ENCODE assay signal across 36 cellular contexts in the genomic region with DNA sequence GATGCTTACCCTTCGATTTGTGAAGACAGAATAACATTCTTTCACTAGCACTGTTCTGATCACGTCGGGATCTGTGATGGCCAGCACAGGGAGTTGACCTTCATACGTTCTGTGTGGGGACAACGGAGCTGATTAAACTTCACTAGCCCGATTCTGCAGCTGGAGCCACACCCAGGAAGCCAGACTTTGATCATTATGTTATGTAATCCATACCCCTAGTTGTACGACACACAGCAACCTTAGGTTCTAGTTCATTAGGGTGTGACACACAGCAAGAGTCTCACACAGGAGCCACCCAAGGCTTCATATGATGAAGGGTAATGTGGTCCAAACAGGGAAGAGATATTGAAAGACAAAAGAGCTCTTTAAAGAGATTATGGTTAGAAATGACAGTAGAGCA. TPM values are rescaled to one million over a fixed set of nuclear protein-coding genes. Genes with fewer than 3 reads are reported as not detected.
"Had no signal": no experiment of that assay in that cellular context is flagged by ENCODE, and none has a peak within 500 bp of the region (broad histone marks: within the 10 kb centered on the region; RNA-seq: fewer than 3 reads in every experiment).

No MANE protein-coding gene starts in this region.

- H3K27me3 Mint-ChIP-seq: activated B cell treated with CpG ODN at 0.5 μM for 24 hours; activated CD4-positive, alpha-beta memory T cell treated with anti-CD3 and anti-CD28 coated beads, Interleukin-2, amount 10 ng/mL, durations not matched to agents 7 days and 5 days; activated naive CD8-positive, alpha-beta T cell treated with anti-CD3 and anti-CD28 coated beads, Interleukin-2, amount 10 ng/mL, durations not matched to agents 7 days and 5 days; activated T-helper 17 cell treated with anti-CD3 and anti-CD28 coated beads, Interleukin-2, amount 50 U/mL, for 72 hours; T-cell had no signal

- H3K4me1 Mint-ChIP-seq: activated B cell treated with CpG ODN at 0.5 μM for 24 hours had no signal

- H3K4me1 ChIP-seq: breast epithelium, SJCRH30 had no signal

- FAIRE-seq: astrocyte had no signal

- H3K4me3 ChIP-seq: adrenal gland, body of pancreas, breast epithelium, SJCRH30, SK-N-MC had no signal

- H3K27ac Mint-ChIP-seq: activated B cell treated with CpG ODN at 0.5 μM for 24 hours; activated CD4-positive, alpha-beta memory T cell treated with anti-CD3 and anti-CD28 coated beads, Interleukin-2, amount 10 ng/mL, durations not matched to agents 7 days and 5 days; activated naive CD8-positive, alpha-beta T cell treated with anti-CD3 and anti-CD28 coated beads, Interleukin-2, amount 10 ng/mL, durations not matched to agents 7 days and 5 days; activated T-cell treated with anti-CD3 and anti-CD28 coated beads, Interleukin-2, amount 50 U/mL, for 72 hours; activated T-helper 17 cell treated with anti-CD3 and anti-CD28 coated beads, Interleukin-2, amount 50 U/mL, for 72 hours; T-cell had no signal

- H3K36me3 ChIP-seq: breast epithelium, SJCRH30 had no signal

- H3K27me3 ChIP-seq: adrenal gland, body of pancreas, breast epithelium, SJCRH30 had no signal

- DNase-seq: activated B cell treated with CpG ODN at 0.5 μM for 24 hours; activated CD4-positive, alpha-beta memory T cell treated with anti-CD3 and anti-CD28 coated beads, Interleukin-2, amount 10 ng/mL, durations not matched to agents 7 days and 5 days; activated CD4-positive, alpha-beta T cell treated with anti-CD3 and anti-CD28 coated beads for 4 hours; activated CD4-positive, CD25-positive, alpha-beta regulatory T cell treated with anti-CD3 and anti-CD28 coated beads, Interleukin-2, amount 50 U/mL, for 72 hours; activated CD8-positive, alpha-beta memory T cell treated with anti-CD3 and anti-CD28 coated beads for 24 hours; activated effector memory CD4-positive, alpha-beta T cell treated with anti-CD3 and anti-CD28 coated beads, Interleukin-2, amount 50 U/mL, for 16 hours; activated naive CD4-positive, alpha-beta T cell; activated naive CD4-positive, alpha-beta T cell treated with anti-CD3 and anti-CD28 coated beads, Interleukin-2, amount 50 U/mL, for 16 hours; activated naive CD8-positive, alpha-beta T cell treated with anti-CD3 and anti-CD28 coated beads, Interleukin-2, amount 10 ng/mL, durations not matched to agents 7 days and 5 days; activated T-cell treated with anti-CD3 and anti-CD28 coated beads, Interleukin-2, amount 50 U/mL, for 1 hour; activated T-cell treated with anti-CD3 and anti-CD28 coated beads, Interleukin-2, amount 50 U/mL, for 72 hours; adrenal gland; body of pancreas; MM.1S; NCI-H1092 treated with DMSO at 0.1 percent for 48 hours; NCI-H1417; NCI-H146; NCI-H187; NCI-H2081; NCI-H2171 treated with DMSO at 0.1 percent for 48 hours; NCI-H2227 treated with DMSO at 0.1 percent for 48 hours; NCI-H446; NCI-H510A treated with DMSO at 0.1 percent for 48 hours; SHP77; SJCRH30; T-cell; T-helper 2 cell; T-helper 9 cell had no signal

- H3K9me3 ChIP-seq: adrenal gland, body of pancreas, breast epithelium, SJCRH30 had no signal

- H3K27ac ChIP-seq: adrenal gland, body of pancreas, breast epithelium, KMS-11, SJCRH30, SK-N-MC, VCaP had no signal

- H3K4me3 Mint-ChIP-seq: activated B cell treated with CpG ODN at 0.5 μM for 24 hours; activated CD4-positive, alpha-beta memory T cell treated with anti-CD3 and anti-CD28 coated beads, Interleukin-2, amount 10 ng/mL, durations not matched to agents 7 days and 5 days; activated naive CD8-positive, alpha-beta T cell treated with anti-CD3 and anti-CD28 coated beads, Interleukin-2, amount 10 ng/mL, durations not matched to agents 7 days and 5 days; activated T-cell treated with anti-CD3 and anti-CD28 coated beads, Interleukin-2, amount 50 U/mL, for 72 hours; activated T-helper 17 cell treated with anti-CD3 and anti-CD28 coated beads, Interleukin-2, amount 50 U/mL, for 72 hours; T-cell had no signal

- ATAC-seq: activated T-cell treated with anti-CD3 and anti-CD28 coated beads, Interleukin-2, amount 50 U/mL, for 72 hours; activated T-helper 17 cell treated with anti-CD3 and anti-CD28 coated beads, Interleukin-2, amount 50 U/mL, for 72 hours; body of pancreas; Panc1; T-cell had no signal

- H3K9me3 Mint-ChIP-seq: activated B cell treated with CpG ODN at 0.5 μM for 24 hours; activated CD4-positive, alpha-beta memory T cell treated with anti-CD3 and anti-CD28 coated beads, Interleukin-2, amount 10 ng/mL, durations not matched to agents 7 days and 5 days; activated naive CD8-positive, alpha-beta T cell treated with anti-CD3 and anti-CD28 coated beads, Interleukin-2, amount 10 ng/mL, durations not matched to agents 7 days and 5 days; activated T-helper 17 cell treated with anti-CD3 and anti-CD28 coated beads, Interleukin-2, amount 50 U/mL, for 72 hours; T-cell had no signal

RNA-seq across cellular contexts. Expression of gene CYP3A5, which starts 7.2 kb away (rescaled TPM):
- total RNA-seq: activated B cell treated with CpG ODN at 0.5 μM for 24 hours; activated CD4-positive, alpha-beta memory T cell treated with anti-CD3 and anti-CD28 coated beads, Interleukin-2, amount 10 ng/mL, durations not matched to agents 7 days and 5 days; activated naive CD8-positive, alpha-beta T cell treated with anti-CD3 and anti-CD28 coated beads, Interleukin-2, amount 10 ng/mL, durations not matched to agents 7 days and 5 days; LHCN-M2 had no signal
